In genomic region chr12:95548056-95548538, GRCh38 we compare ENCODE assay signal across 9 cellular contexts. TPM values are rescaled to one million over a fixed set of nuclear protein-coding genes. Genes with fewer than 3 reads are reported as not detected.
DNase-seq lines count a peak whose midpoint lies in the region; ATAC-seq and TF ChIP-seq lines count a peak whose summit lies in the region.
"Had no signal": no experiment of that assay in that cellular context is flagged by ENCODE, and none has a peak within 500 bp of the region (broad histone marks: within the 10 kb centered on the region; RNA-seq: fewer than 3 reads in every experiment).

No MANE protein-coding gene starts in this region.

- H3K4me3 ChIP-seq in cardiac muscle cell (peak overlapping the region; percentile 68), prostate gland (peak overlapping the region; percentile 60 to 70)

- H3K9me3 ChIP-seq in cardiac muscle cell (ENCODE audit: low read depth) = no peaks in the 10 kb centered on the region
- H3K9me3 ChIP-seq in prostate gland = no peaks in the 10 kb centered on the region

- no peak for TF ChIP-seq CTCF in cardiac muscle cell (IDR thresholded peaks at IDR 0.05; ENCODE audit: low read depth, low read length)
- TF ChIP-seq CTCF in prostate gland (IDR thresholded peaks at IDR 0.05) = no peak

- TF ChIP-seq POLR2A in prostate gland (IDR thresholded peaks at IDR 0.05) = no peak

- intact Hi-C loops in prostate gland (cut with DNase I) = no loop called here

- H3K4me1 ChIP-seq in cardiac muscle cell (ENCODE audit: low read depth) = no peaks in the 10 kb centered on the region
- no peaks in the 10 kb centered on the region for H3K4me1 ChIP-seq in prostate gland (replicated peaks)

- H3K27me3 ChIP-seq in cardiac muscle cell (peaks cover 52% of the 10 kb centered on the region), prostate gland (replicated peaks; ENCODE audit: insufficient read depth) (no peaks in the 10 kb centered on the region)

- ATAC-seq in HG03280 (IDR thresholded peaks at IDR 0.05; ENCODE audit: unreplicated experiment) (no peak), HG03025 (IDR thresholded peaks at IDR 0.05; ENCODE audit: low FRiP score, unreplicated experiment) (no peak), GM18519 (IDR thresholded peaks at IDR 0.05; ENCODE audit: low FRiP score, unreplicated experiment) (no peak)

- DNase-seq in DMS53 treated with DMSO at 0.1 percent for 48 hours (lab: John Stamatoyannopoulos, UW; ENCODE audit: unreplicated experiment) = peak; percentile 59
- peak; percentile 52 for DNase-seq in NCI-H2171 treated with DMSO at 0.1 percent for 48 hours (lab: John Stamatoyannopoulos, UW)
- DNase-seq in activated gamma-delta T cell (lab: John Stamatoyannopoulos, UW) = peak; percentile 15
- DNase-seq in cardiac muscle cell (ENCODE audit: low read depth in 1 of 2, low spot score in 1 of 2) = peak; percentile 9 to 51
- DNase-seq in prostate gland (ENCODE audit: low spot score) = peak; percentile 9

- H3K27ac ChIP-seq in cardiac muscle cell (no peak overlapping the region), prostate gland (peak overlapping the region; percentile 50 to 69)

- WGBS in prostate gland = 2% methylated on average over 42 of the region's 50 CpGs

- H3K36me3 ChIP-seq in cardiac muscle cell (no peaks in the 10 kb centered on the region), prostate gland (no peaks in the 10 kb centered on the region)

RNA-seq across cellular contexts. Expression of gene USP44, which starts 3.2 kb away (rescaled TPM):
- total RNA-seq in cardiac muscle cell (0.28 and 2.2 TPM in 2 replicates), prostate gland (1 to 10 TPM; 2.8 to 3.1 TPM)
- 1.2 and 2.1 TPM in 2 replicates for polyA plus RNA-seq in cardiac muscle cell
- total RNA-seq: myocyte had no signal

Comparison
In these comparisons a context has a peak if more than half of its experiments do, and no peak if none do; other contexts are left out.
1. DNase-seq: peak in every context shown above with its lines; median percentile 59 in DMS53 treated with DMSO at 0.1 percent for 48 hours; 52 in NCI-H2171 treated with DMSO at 0.1 percent for 48 hours; 30 in cardiac muscle cell; 15 in activated gamma-delta T cell; 9 in prostate gland.